Comparison of ENCODE assay signal across 8 cellular contexts in the genomic region with DNA sequence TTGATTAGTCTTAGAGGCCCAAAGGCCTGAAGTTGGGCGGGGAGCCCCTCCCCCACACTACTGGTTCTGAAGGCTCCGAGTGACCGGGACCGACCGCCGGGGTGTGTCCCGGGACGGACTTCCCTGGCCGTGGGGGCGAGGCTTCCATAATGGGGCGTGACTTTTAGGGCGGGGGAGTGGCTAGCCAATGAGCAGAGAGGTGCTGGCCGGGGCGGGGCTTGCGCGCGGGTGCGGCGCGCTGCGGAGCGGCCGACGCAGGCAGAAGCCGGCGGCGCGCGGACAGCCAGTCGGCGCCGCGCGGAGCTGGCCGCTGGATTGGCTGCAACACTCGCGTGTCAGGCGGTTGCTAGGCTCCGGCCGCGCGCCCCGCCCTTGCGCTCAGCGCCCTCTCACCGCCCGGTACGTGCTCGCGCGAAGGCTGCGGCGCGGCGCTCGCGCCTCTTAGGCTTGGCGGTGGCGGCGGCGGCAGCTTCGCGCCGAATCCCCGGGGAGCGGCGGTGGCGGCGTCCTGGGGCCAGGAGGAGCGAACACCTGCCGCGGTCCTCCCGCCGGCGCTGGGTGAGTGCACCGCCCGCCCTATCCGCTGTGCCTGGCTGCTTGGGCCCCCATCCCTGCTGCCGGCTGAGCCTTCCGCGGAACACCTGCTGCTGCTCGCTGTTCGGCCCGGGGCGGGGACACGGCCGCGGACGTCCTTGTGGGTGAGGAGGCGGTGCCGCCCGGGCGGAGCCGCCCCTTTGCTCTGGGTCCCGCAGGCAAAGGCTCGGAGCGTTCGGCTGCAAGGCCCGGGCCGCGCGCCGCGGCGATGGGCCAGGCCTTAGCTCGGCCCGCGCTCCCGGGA. TPM values are rescaled to one million over a fixed set of nuclear protein-coding genes. Genes with fewer than 3 reads are reported as not detected.
DNase-seq lines count a peak whose midpoint lies in the region; ATAC-seq and TF ChIP-seq lines count a peak whose summit lies in the region.

Gene DAG1, plus strand, starts transcription at position 392 of the 838 bp plus-strand sequence. CDS start 40,268 bp downstream, outside the sequence.

- POLR2A ChIA-PET in T-cell (lab: Charles Lee) = interaction anchor here in 1 of 2 donors (0.6 to 1.5 kb wide), 6 partner anchors 54 to 376 kb away, joined by 3 to 5 read pairs (median 4); partner anchors contain the start of genes QRICH1, RHOA, TCTA and USP4

- H3K9me3 Mint-ChIP-seq in T-cell = no peaks in the 10 kb centered on the region

- TF ChIP-seq POLR2A in transverse colon (IDR thresholded peaks at IDR 0.05) = peak; percentile 86

- CTCF ChIA-PET in T-cell (lab: Charles Lee) = interaction anchor here in 1 of 2 donors (0.6 to 2.8 kb wide), 6 partner anchors 21 to 753 kb away, joined by 3 to 34 read pairs (median 4); partner anchors contain the start of genes IP6K2, USP4 and WDR6

- peak; percentile 76 for ATAC-seq in HG02852 (IDR thresholded peaks at IDR 0.05; ENCODE audit: unreplicated experiment)
- ATAC-seq in T-cell (replicated peaks in 1 of 4) = peak; percentile 88 to 89 (median 88)

- 0 to 1% (median 0%) methylated on average over 87 to 109 of the region's 109 CpGs for WGBS in adipose tissue, 3 donors
- WGBS in transverse colon (ENCODE audit: low coverage in 1 of 2), 2 donors = 1% methylated on average over 33 of the region's 109 CpGs; no CpG with 5 or more reads in 1 of the 2 donors

- H3K4me3 ChIP-seq in transverse colon = peak within 1 kb of the TSS; percentile 67 to 89 (median 77)

- no peak for TF ChIP-seq EP300 in transverse colon (IDR thresholded peaks at IDR 0.05; ENCODE audit: low read depth)

- H3K27ac ChIP-seq in adipose tissue (ENCODE audit: low read depth, low read length) (no peak within 1 kb of the TSS), transverse colon (peak within 1 kb of the TSS; percentile 99 to 100 (median 100))

- H3K36me3 ChIP-seq in transverse colon = no peaks in the 10 kb centered on the region

- peaks cover 23 to 29% (median 26%) of the 10 kb centered on the region in 3 donors for H3K4me1 Mint-ChIP-seq in T-cell

- H3K9me3 ChIP-seq in transverse colon = no peaks in the 10 kb centered on the region

- H3K27me3 ChIP-seq in transverse colon = no peaks in the 10 kb centered on the region

- intact Hi-C loops in cardiac septum (cut with DNase I) = loop anchor here (2.0 to 5.0 kb wide), 3 partner anchors 15 to 67 kb away; partner anchors contain the start of gene TCTA
- intact Hi-C loops in transverse colon (cut with DNase I; ENCODE audit: low total_unique reads) = no loop called here

- H3K27ac Mint-ChIP-seq in T-cell = peak within 1 kb of the TSS; percentile 91 to 94

- H3K4me1 ChIP-seq in transverse colon = peaks cover 22 to 42% (median 28%) of the 10 kb centered on the region in 4 donors

- no peaks in the 10 kb centered on the region for H3K36me3 Mint-ChIP-seq in T-cell

- no peaks in the 10 kb centered on the region for H3K27me3 Mint-ChIP-seq in T-cell

- DNase-seq in GM13976 (ENCODE audit: low spot score) (peak; percentile 98), NCI-H146 (lab: John Stamatoyannopoulos, UW) (peak; percentile 91), T-cell (peak; percentile 88 to 97 (median 94)), cardiac septum (ENCODE audit: low spot score) (peak; percentile 99), pons (ENCODE audit: low spot score) (peak; percentile 96), transverse colon (peak; percentile 99)

- in situ Hi-C loops in GM13976 (cut with MboI; ENCODE audit: low sequenced_read_pairs, unreplicated experiment) (no loop called here), transverse colon (cut with MboI; ENCODE audit: low pct_ligation_motif_present in 1 of 4, low pct_unique_long_range_greater_than_20kb in 1 of 4, low sequenced_read_pairs in 3 of 4) (no loop called here)

- TF ChIP-seq CTCF in GM13976 (IDR thresholded peaks at IDR 0.05; ENCODE audit: borderline replicate concordance, control extremely low read depth, extremely low read depth, insufficient read depth, missing control alignments) = no peak
- TF ChIP-seq CTCF in transverse colon (IDR thresholded peaks at IDR 0.05) = peak in 1 of 5 experiments; percentile 2

- peak within 1 kb of the TSS; percentile 83 to 88 (median 86) for H3K4me3 Mint-ChIP-seq in T-cell

RNA-seq across cellular contexts. Expression of gene DAG1, which starts in this region (rescaled TPM):
- 10 to 100 TPM; 16.5 to 19.4 (median 18.1) TPM for total RNA-seq in T-cell
- 10 to 100 TPM; 12.5 to 43.2 (median 23.5) TPM for polyA plus RNA-seq in adipose tissue
- 130 TPM for total RNA-seq in cardiac septum
- total RNA-seq in transverse colon = 10 to 100 TPM; 53.7 to 90.1 (median 55.7) TPM
